Comparison of ENCODE assay signal across 1 cellular context in genomic region chr6:33317668-33318425, GRCh38.
A peak's percentile ranks its signal among the peaks of the same experiment; 100 is the strongest.
TF ChIP-seq lines count a peak whose summit lies in the region.

Gene ZBTB22, minus strand, starts transcription at chr6:33317744. Its CDS starts 828 bp downstream, at chr6:33316916.

TF ChIP-seq in HepG2, 621 proteins besides CTCF, POLR2A, EP300 and RAD21 (continued from another document and continues in another):
- TF ChIP-seq STAT6 (CRISPR knock-in tag; IDR thresholded peaks at IDR 0.05; ENCODE audit: borderline replicate concordance) (0 out of 2 replicates have a peak, but pooled peaks have one; percentile 54), TFDP1 (CRISPR knock-in tag; IDR thresholded peaks at IDR 0.05; ENCODE audit: borderline replicate concordance) (no peak), ZSCAN12 (CRISPR knock-in tag; IDR thresholded peaks at IDR 0.05) (no peak), MAFF (IDR thresholded peaks at IDR 0.05; ENCODE audit: low read depth, low read length) (no peak), LCORL (IDR thresholded peaks at IDR 0.05) (no peak), LCORL (CRISPR knock-in tag; IDR thresholded peaks at IDR 0.05) (0 out of 2 replicates have a peak, but pooled peaks have one; percentile 17), KLF11 (CRISPR knock-in tag; IDR thresholded peaks at IDR 0.05) (0 out of 2 replicates have a peak, but pooled peaks have one; percentile 20), ZBTB2 (CRISPR knock-in tag; IDR thresholded peaks at IDR 0.05; ENCODE audit: low read depth) (no peak), PHB2 (IDR thresholded peaks at IDR 0.05; ENCODE audit: partially characterized antibody) (no peak), POLR2AphosphoS5 (IDR thresholded peaks at IDR 0.05; ENCODE audit: low read depth, low read length) (peak; percentile 63), IKZF1 (IDR thresholded peaks at IDR 0.05) (no peak), ATAD3A (CRISPR knock-in tag; IDR thresholded peaks at IDR 0.05) (no peak), SIX1 (CRISPR knock-in tag; IDR thresholded peaks at IDR 0.05; ENCODE audit: borderline replicate concordance) (no peak), FUBP1 (CRISPR knock-in tag; IDR thresholded peaks at IDR 0.05; ENCODE audit: borderline replicate concordance) (no peak), PLRG1 (conservative IDR thresholded peaks at IDR 0.05) (no peak), YEATS2 (CRISPR knock-in tag; IDR thresholded peaks at IDR 0.05; ENCODE audit: borderline replicate concordance) (no peak), KAT7 (CRISPR knock-in tag; IDR thresholded peaks at IDR 0.05; ENCODE audit: borderline replicate concordance) (no peak), ZFP1 (CRISPR knock-in tag; IDR thresholded peaks at IDR 0.05) (peak; percentile 23; the same call in 1 of the 2 replicates), ZNF660 (CRISPR knock-in tag; IDR thresholded peaks at IDR 0.05; ENCODE audit: borderline replicate concordance, low read depth) (no peak), IKZF5 (CRISPR knock-in tag; IDR thresholded peaks at IDR 0.05) (peak; percentile 36; the same call in 1 of the 2 replicates), ZNF451 (CRISPR knock-in tag; IDR thresholded peaks at IDR 0.05) (peak; percentile 67; the same call in 1 of the 2 replicates), SMAD3 (CRISPR knock-in tag; IDR thresholded peaks at IDR 0.05) (peak; percentile 67; the same call in 1 of the 2 replicates), ZNF629 (CRISPR knock-in tag; conservative IDR thresholded peaks at IDR 0.05) (no peak), KIAA2018 (CRISPR knock-in tag; IDR thresholded peaks at IDR 0.05; ENCODE audit: borderline replicate concordance) (no peak), HNF1A (IDR thresholded peaks at IDR 0.05; ENCODE audit: low read depth) (0 out of 2 replicates have a peak, but pooled peaks have one; percentile 5), HNF1A (CRISPR knock-in tag; IDR thresholded peaks at IDR 0.05; ENCODE audit: borderline replicate concordance) (no peak; the same call in 1 of the 2 replicates), FOXA1 (IDR thresholded peaks at IDR 0.05) (no peak), FOXA1 (CRISPR knock-in tag; IDR thresholded peaks at IDR 0.05) (no peak)
